In the genomic region with DNA sequence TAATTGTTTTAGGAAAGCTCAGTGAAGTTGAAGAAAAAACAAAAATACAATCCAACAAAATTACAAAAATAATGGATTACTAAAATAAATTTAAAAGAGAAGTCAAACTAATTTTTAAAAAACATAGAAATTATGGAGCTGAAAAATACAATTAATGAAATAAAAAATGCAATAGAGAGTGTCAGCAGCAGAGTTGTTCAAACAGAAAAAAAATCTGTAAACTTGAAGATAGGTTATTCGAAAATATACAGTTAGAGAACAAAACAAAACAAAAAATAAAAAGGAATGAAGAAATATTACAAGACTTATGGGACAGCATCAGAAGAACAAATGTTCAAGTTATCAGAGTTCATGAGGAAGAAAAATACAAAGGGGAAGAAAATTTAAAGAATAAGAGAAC, we compare ENCODE assay signal across 33 cellular contexts.
"Had no signal": no experiment of that assay in that cellular context is flagged by ENCODE, and none has a peak within 500 bp of the region (broad histone marks: within the 10 kb centered on the region; RNA-seq: fewer than 3 reads in every experiment).

No MANE protein-coding gene starts in this region.

- DNase-seq: activated CD4-positive, alpha-beta memory T cell treated with anti-CD3 and anti-CD28 coated beads, Interleukin-2, amount 10 ng/mL, durations not matched to agents 7 days and 5 days; activated CD4-positive, alpha-beta T cell treated with anti-CD3 and anti-CD28 coated beads for 36 hours; activated CD4-positive, alpha-beta T cell treated with anti-CD3 and anti-CD28 coated beads, Interleukin-2, amount 10 ng/mL, durations not matched to agents 7 days and 5 days; activated CD4-positive, alpha-beta T cell treated with anti-CD3 and anti-CD28 coated beads, Interleukin-2, amount 50 U/mL, for 4 hours; activated CD4-positive, CD25-positive, alpha-beta regulatory T cell; activated CD4-positive, CD25-positive, alpha-beta regulatory T cell treated with anti-CD3 and anti-CD28 coated beads, Interleukin-2, amount 50 U/mL, for 72 hours; activated effector memory CD4-positive, alpha-beta T cell treated with Interleukin-2 at 50 U/mL for 16 hours; activated gamma-delta T cell treated with Interleukin-2 at 50 U/mL for 16 hours; activated naive CD4-positive, alpha-beta T cell treated with anti-CD3 and anti-CD28 coated beads, Interleukin-2, amount 50 U/mL, for 16 hours; activated naive CD4-positive, alpha-beta T cell treated with Interleukin-2 at 50 U/mL for 16 hours; activated T-cell treated with anti-CD3 and anti-CD28 coated beads, Interleukin-2, amount 50 U/mL, for 4 hours; amniotic stem cell; anterior cingulate cortex; brain microvascular endothelial cell; dorsolateral prefrontal cortex; effector memory CD4-positive, alpha-beta T cell; endodermal cell; foreskin fibroblast; gastrocnemius medialis; glutamatergic neuron; heart left ventricle; T-helper 1 cell; T-helper 17 cell; T1000 had no signal

- FAIRE-seq: astrocyte, bronchial epithelial cell had no signal

- ATAC-seq: activated CD4-positive, alpha-beta T cell treated with anti-CD3 and anti-CD28 coated beads for 36 hours; activated T-cell treated with anti-CD3 and anti-CD28 coated beads, Interleukin-2, amount 50 U/mL, for 4 hours; activated T-helper 17 cell treated with anti-CD3 and anti-CD28 coated beads, Interleukin-2, amount 50 U/mL, for 72 hours; esophagus mucosa; gastrocnemius medialis; heart left ventricle; T-helper 17 cell had no signal

- H3K36me3 Mint-ChIP-seq: activated naive CD8-positive, alpha-beta T cell had no signal

- H3K4me1 ChIP-seq: gastrocnemius medialis, heart left ventricle had no signal

- H3K36me3 ChIP-seq: brain microvascular endothelial cell, gastrocnemius medialis, heart left ventricle had no signal

- H3K4me3 Mint-ChIP-seq: activated CD4-positive, alpha-beta memory T cell treated with anti-CD3 and anti-CD28 coated beads, Interleukin-2, amount 10 ng/mL, durations not matched to agents 7 days and 5 days; activated CD4-positive, alpha-beta T cell treated with anti-CD3 and anti-CD28 coated beads for 36 hours; activated CD4-positive, alpha-beta T cell treated with anti-CD3 and anti-CD28 coated beads, Interleukin-2, amount 10 ng/mL, durations not matched to agents 7 days and 5 days; activated naive CD8-positive, alpha-beta T cell; activated T-cell treated with anti-CD3 and anti-CD28 coated beads, Interleukin-2, amount 50 U/mL, for 4 hours; activated T-helper 17 cell treated with anti-CD3 and anti-CD28 coated beads, Interleukin-2, amount 50 U/mL, for 72 hours; central memory CD8-positive, alpha-beta T cell; dendritic cell treated with granulocyte-macrophage colony-stimulating factor and Interleukin-4, amounts not matched to agents 40 ng/mL and 50 ng/mL, for 4 days; endodermal cell; T-helper 17 cell; T-helper 2 cell treated with Interferon-gamma antibody and Interleukin-4, amounts not matched to agents 5 μg/mL and 100 μg/mL, for 36 hours had no signal

- H3K27ac Mint-ChIP-seq: activated CD4-positive, alpha-beta memory T cell treated with anti-CD3 and anti-CD28 coated beads, Interleukin-2, amount 10 ng/mL, durations not matched to agents 7 days and 5 days; activated CD4-positive, alpha-beta T cell treated with anti-CD3 and anti-CD28 coated beads for 36 hours; activated CD4-positive, alpha-beta T cell treated with anti-CD3 and anti-CD28 coated beads, Interleukin-2, amount 10 ng/mL, durations not matched to agents 7 days and 5 days; activated naive CD8-positive, alpha-beta T cell; activated T-helper 17 cell treated with anti-CD3 and anti-CD28 coated beads, Interleukin-2, amount 50 U/mL, for 72 hours; dendritic cell treated with granulocyte-macrophage colony-stimulating factor and Interleukin-4, amounts not matched to agents 40 ng/mL and 50 ng/mL, for 4 days; endodermal cell; T-helper 17 cell; T-helper 2 cell treated with Interferon-gamma antibody and Interleukin-4, amounts not matched to agents 5 μg/mL and 100 μg/mL, for 36 hours had no signal

- H3K4me1 Mint-ChIP-seq: activated CD4-positive, alpha-beta memory T cell treated with anti-CD3 and anti-CD28 coated beads, Interleukin-2, amount 10 ng/mL, durations not matched to agents 7 days and 5 days; activated CD4-positive, alpha-beta T cell treated with anti-CD3 and anti-CD28 coated beads for 36 hours; activated CD4-positive, alpha-beta T cell treated with anti-CD3 and anti-CD28 coated beads, Interleukin-2, amount 10 ng/mL, durations not matched to agents 7 days and 5 days; activated T-helper 17 cell treated with anti-CD3 and anti-CD28 coated beads, Interleukin-2, amount 50 U/mL, for 72 hours; central memory CD8-positive, alpha-beta T cell; endodermal cell; T-helper 17 cell had no signal

- H3K27ac ChIP-seq: brain microvascular endothelial cell, coronary artery, dorsolateral prefrontal cortex, gastrocnemius medialis, heart left ventricle had no signal

- H3K27me3 Mint-ChIP-seq: activated CD4-positive, alpha-beta memory T cell treated with anti-CD3 and anti-CD28 coated beads, Interleukin-2, amount 10 ng/mL, durations not matched to agents 7 days and 5 days; activated CD4-positive, alpha-beta T cell treated with anti-CD3 and anti-CD28 coated beads for 36 hours; activated CD4-positive, alpha-beta T cell treated with anti-CD3 and anti-CD28 coated beads, Interleukin-2, amount 10 ng/mL, durations not matched to agents 7 days and 5 days; activated naive CD8-positive, alpha-beta T cell; activated T-helper 17 cell treated with anti-CD3 and anti-CD28 coated beads, Interleukin-2, amount 50 U/mL, for 72 hours; central memory CD8-positive, alpha-beta T cell; dendritic cell treated with granulocyte-macrophage colony-stimulating factor and Interleukin-4, amounts not matched to agents 40 ng/mL and 50 ng/mL, for 4 days; T-helper 17 cell had no signal

- H3K4me3 ChIP-seq: coronary artery, dorsolateral prefrontal cortex, gastrocnemius medialis, heart left ventricle had no signal
